ENCODE assay signal across 7 cellular contexts in the genomic region with DNA sequence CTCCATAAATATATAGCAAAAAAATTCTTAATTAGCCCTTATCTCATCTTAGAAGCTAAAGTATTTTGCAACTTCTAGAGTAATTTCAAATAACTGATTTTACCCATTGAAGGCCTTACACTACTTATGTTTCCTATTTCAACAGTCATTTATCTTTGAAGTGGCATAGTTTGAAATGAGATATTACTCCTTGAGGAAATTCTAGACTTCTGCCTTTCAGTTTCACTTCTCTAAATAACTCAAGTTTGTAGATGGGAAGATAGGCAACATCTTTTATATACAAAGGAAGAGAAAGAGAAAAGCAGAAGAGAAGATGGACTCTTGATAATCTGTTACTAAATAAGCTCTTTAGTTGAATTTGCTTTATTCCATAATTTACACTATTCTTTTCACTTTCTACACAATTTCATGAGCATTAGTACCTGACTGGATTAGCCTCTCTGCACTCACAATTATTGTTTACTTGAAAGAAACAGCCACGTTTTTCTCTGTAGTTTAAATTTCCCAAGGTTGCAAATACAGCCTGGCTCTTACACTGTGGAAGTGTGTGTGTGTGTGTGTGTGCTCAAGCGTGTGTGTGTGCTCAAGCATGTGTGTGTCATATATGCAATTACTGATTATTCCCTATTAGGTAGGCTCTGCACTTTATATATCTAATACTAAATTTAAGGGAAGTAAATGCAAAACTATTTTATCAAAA.
DNase-seq lines count a peak whose midpoint lies in the region; ATAC-seq and TF ChIP-seq lines count a peak whose summit lies in the region.

No MANE protein-coding gene starts in this region.

- no peak overlapping the region for H3K4me3 Mint-ChIP-seq in neural progenitor cell

- no peaks in the 10 kb centered on the region for H3K4me1 Mint-ChIP-seq in neural progenitor cell

- H3K9me3 ChIP-seq in neural progenitor cell (ENCODE audit: low read depth), result no peaks in the 10 kb centered on the region

- DNase-seq in NOMO-1 (lab: John Stamatoyannopoulos, UW; ENCODE audit: unreplicated experiment in 2 of 2), result peak; percentile 79 to 99
- peak; percentile 10 for DNase-seq in putamen (ENCODE audit: low spot score)
- DNase-seq in epidermal melanocyte (ENCODE audit: insufficient read length, low spot score), result no peak
- no peak for DNase-seq in neural progenitor cell (ENCODE audit: low spot score)
- no peak for DNase-seq in NCI-H524 (lab: John Stamatoyannopoulos, UW)

- no peaks in the 10 kb centered on the region for H3K4me1 ChIP-seq in neural progenitor cell

- H3K79me2 ChIP-seq in neural progenitor cell (ENCODE audit: low read depth), result no peaks in the 10 kb centered on the region

- no peak overlapping the region for H3K4me3 ChIP-seq in neural progenitor cell

- no peak overlapping the region for H3K27ac ChIP-seq in neural progenitor cell

- H3K27me3 Mint-ChIP-seq in neural progenitor cell (ENCODE audit: insufficient read depth, low read depth), result no peaks in the 10 kb centered on the region

- no peaks in the 10 kb centered on the region for H3K36me3 Mint-ChIP-seq in neural progenitor cell

- no peak overlapping the region for H3K4me2 ChIP-seq in neural progenitor cell

- no peak overlapping the region for H2AFZ ChIP-seq in neural progenitor cell (replicated peaks)

- H3K36me3 ChIP-seq in neural progenitor cell, result no peaks in the 10 kb centered on the region

- H4K20me1 ChIP-seq in neural progenitor cell (ENCODE audit: low read depth), result no peaks in the 10 kb centered on the region

- no peaks in the 10 kb centered on the region for H3F3A ChIP-seq in neural progenitor cell (ENCODE audit: low read depth)

- H3K9me3 Mint-ChIP-seq in neural progenitor cell, result peaks cover 3% of the 10 kb centered on the region

- H3K27ac Mint-ChIP-seq in neural progenitor cell, result no peak overlapping the region

- H3K9ac ChIP-seq in neural progenitor cell, result no peak overlapping the region

- H3K27me3 ChIP-seq in neural progenitor cell, result no peaks in the 10 kb centered on the region

- TF ChIP-seq CTCF in neural progenitor cell (IDR thresholded peaks at IDR 0.05), result no peak

- ATAC-seq in GM19025 (IDR thresholded peaks at IDR 0.05; ENCODE audit: low read depth, unreplicated experiment), result peak; percentile 76
- ATAC-seq in HG02870 (IDR thresholded peaks at IDR 0.05; ENCODE audit: unreplicated experiment), result peak; percentile 100

Comparison
In these comparisons a context has a peak if more than half of its experiments do, and no peak if none do; other contexts are left out.
1. DNase-seq: peak in NOMO-1 (2 of 2) and putamen (single experiment); none in epidermal melanocyte (single experiment), neural progenitor cell (single experiment) and NCI-H524 (0 of 2).